In genomic region chrX:139931646-139932076, GRCh38 we compare ENCODE assay signal across 8 cellular contexts. TPM values are rescaled to one million over a fixed set of nuclear protein-coding genes. Genes with fewer than 3 reads are reported as not detected.
A peak's percentile ranks its signal among the peaks of the same experiment; 100 is the strongest.
DNase-seq lines count a peak whose midpoint lies in the region; ATAC-seq, FAIRE-seq and TF ChIP-seq lines count a peak whose summit lies in the region.

No MANE protein-coding gene starts in this region.

- H3K79me2 ChIP-seq in GM12878 (ENCODE audit: control insufficient read depth, insufficient read depth, low read length) = peaks cover 53% of the 10 kb centered on the region

- RAD21 ChIA-PET in GM12878 (lab: Charles Lee; ENCODE audit: unreplicated experiment) = interaction anchor here (0.9 to 1.1 kb wide), 2 partner anchors 14 to 101 kb away, joined by 3 to 4 read pairs; no protein-coding TSS in a partner anchor

- SMC1A ChIA-PET in GM12878 (lab: Charles Lee; ENCODE audit: uncharacterized antibody, unreplicated experiment) = interaction anchor here (0.9 to 2.5 kb wide), 2 partner anchors 39 to 193 kb away, joined by 3 to 9 read pairs; no protein-coding TSS in a partner anchor

- no peak overlapping the region; the same call in 1 of the 2 replicates for H2AFZ ChIP-seq in GM12878 (ENCODE audit: control insufficient read depth, low read depth, low read length)

- no peaks in the 10 kb centered on the region for H3K36me3 Mint-ChIP-seq in memory B cell

- H3K4me3 Mint-ChIP-seq in memory B cell = peak overlapping the region; percentile 84

- no peak for TF ChIP-seq RAD21 in GM12878 (IDR thresholded peaks at IDR 0.05; ENCODE audit: insufficient read depth, low read depth, low read length)

- DNase-seq in Right ventricle myocardium inferior (ENCODE audit: missing footprints) (peak; percentile 61), left ventricle myocardium superior (no peak), GM12878 (ENCODE audit: low read depth, low spot score) (no peak), memory B cell (ENCODE audit: low spot score in 2 of 2) (no peak), NCI-H526 treated with DMSO at 0.1 percent for 48 hours (lab: John Stamatoyannopoulos, UW) (no peak), NCI-H2107 (lab: John Stamatoyannopoulos, UW) (no peak)
- no peak for DNase-seq in activated effector memory CD4-positive, alpha-beta T cell treated with anti-CD3 and anti-CD28 coated beads, Interleukin-2, amount 50 U/mL, for 16 hours

- ATAC-seq in Right ventricle myocardium inferior = no peak
- no peak for ATAC-seq in left ventricle myocardium superior
- ATAC-seq in GM12878 = no peak
- no peak for ATAC-seq in memory B cell (ENCODE audit: low read depth)

- 37% methylated on average over 27 of the region's 33 CpGs for WGBS in GM12878 (ENCODE audit: insufficient coverage, insufficient replicate concordance, low lambda C conversion rate, missing lambda C conversion rate)
- WGBS in urinary bladder = under 1% methylated on average over 33 of the region's 33 CpGs

- no TSS peak for BruUV-seq in GM12878 (replicated peaks; lab: Mats Ljungman, UMichigan)

- intact Hi-C loops in Right ventricle myocardium inferior (cut with DNase I) (loop anchor here (2.0 kb wide), 1 partner anchor 103 kb away; no protein-coding TSS in a partner anchor), left ventricle myocardium superior (cut with micrococcal nuclease) (no loop called here), GM12878 (cut with micrococcal nuclease; ENCODE audit: unreplicated experiment) (loop anchor here (5.0 to 10.0 kb wide), 5 partner anchors 39 to 379 kb away; no protein-coding TSS in a partner anchor)

- no peaks in the 10 kb centered on the region for H3K36me3 ChIP-seq in GM12878 (ENCODE audit: control insufficient read depth in 2 of 2, insufficient read depth in 2 of 2, low read length in 1 of 2)
- no peaks in the 10 kb centered on the region for H3K36me3 ChIP-seq in urinary bladder (ENCODE audit: insufficient read depth)

- no peaks in the 10 kb centered on the region for H3K27me3 ChIP-seq in GM12878 (replicated peaks in 1 of 2; ENCODE audit: control insufficient read depth in 2 of 2, insufficient read depth in 2 of 2, low read length in 1 of 2)

- in situ Hi-C loops in GM12878 (cut with MboI) = loop anchor here (10.0 kb wide), 1 partner anchor 377 kb away; no protein-coding TSS in a partner anchor

- no peaks in the 10 kb centered on the region for H3K9me3 Mint-ChIP-seq in memory B cell

- no peaks in the 10 kb centered on the region for H3K27me3 Mint-ChIP-seq in memory B cell

- H3K27ac ChIP-seq in GM12878 (ENCODE audit: control insufficient read depth, insufficient read depth) (peak overlapping the region; percentile 50), urinary bladder (ENCODE audit: low read depth) (no peak overlapping the region)

- H3K4me1 ChIP-seq in GM12878 (ENCODE audit: control insufficient read depth, insufficient read depth, low read length) = no peaks in the 10 kb centered on the region
- no peaks in the 10 kb centered on the region for H3K4me1 ChIP-seq in urinary bladder (ENCODE audit: insufficient read depth)

- H4K20me1 ChIP-seq in GM12878 (ENCODE audit: control insufficient read depth, insufficient read depth) = no peaks in the 10 kb centered on the region

- peaks cover 7% of the 10 kb centered on the region for H3K4me1 Mint-ChIP-seq in memory B cell

- H3K9ac ChIP-seq in GM12878 (ENCODE audit: control insufficient read depth, insufficient read depth, low read length) = peak overlapping the region; percentile 45

- no peak overlapping the region for H3K27ac Mint-ChIP-seq in memory B cell

- no peak for TF ChIP-seq POLR2A in GM12878 (IDR thresholded peaks at IDR 0.05; ENCODE audit: low read depth, low read length)

- no peaks in the 10 kb centered on the region for H3K9me3 ChIP-seq in GM12878 (replicated peaks; ENCODE audit: control insufficient read depth, insufficient read depth, low read length)

- POLR2A ChIA-PET in GM12878 (lab: Charles Lee) = interaction anchor here (0.7 kb wide), 1 partner anchor 138 kb away, joined by 3 read pairs; no protein-coding TSS in a partner anchor

- FAIRE-seq in GM12878 (lab: Jason Lieb, UNC) = no peak

- TF ChIP-seq CTCF in GM12878 (IDR thresholded peaks at IDR 0.05 in 2 of 3, conservative IDR thresholded peaks at IDR 0.05 in 1 of 3; ENCODE audit: control insufficient read depth in 2 of 3, extremely low read depth in 1 of 3, insufficient read depth in 1 of 3, low read depth in 3 of 3, low read length in 3 of 3) = no peak

- H3K4me2 ChIP-seq in GM12878 (ENCODE audit: control insufficient read depth, insufficient read depth) = peak overlapping the region; percentile 77; the same call in 1 of the 2 replicates

- no peak for TF ChIP-seq EP300 in GM12878 (IDR thresholded peaks at IDR 0.05; ENCODE audit: borderline replicate concordance in 1 of 2, control insufficient read depth in 1 of 2, low read depth in 2 of 2, low read length in 2 of 2)

- H3K4me3 ChIP-seq in GM12878 (peak overlapping the region; percentile 79), urinary bladder (ENCODE audit: low read depth, low read length) (peak overlapping the region; percentile 91)

- CTCF ChIA-PET in GM12878 (lab: Yijun Ruan, JAX) = interaction anchor here (0.6 kb wide), 1 partner anchor 521 kb away, joined by 3 read pairs; no protein-coding TSS in a partner anchor

TF ChIP-seq in GM12878, 131 proteins besides CTCF, POLR2A, EP300 and RAD21:
- no peak for TF ChIP-seq CREB1 (IDR thresholded peaks at IDR 0.05; ENCODE audit: low read depth)
- no peak for TF ChIP-seq SKIL (IDR thresholded peaks at IDR 0.05; ENCODE audit: low read depth, poor library complexity, severe bottlenecking)

RNA-seq across cellular contexts. Expression of gene ATP11C, which starts 1.2 kb away (rescaled TPM):
- total RNA-seq in Right ventricle myocardium inferior = 6.0 TPM
- 3.2 TPM for total RNA-seq in left ventricle myocardium superior
- 74.3 and 78.5 TPM in 2 replicates for total RNA-seq in GM12878 (2013; cell fraction: nucleolus; rRNA removed)
- total RNA-seq in GM12878 (2014; rRNA removed) = 41.4 and 52.4 TPM in 2 replicates
- total RNA-seq in GM12878 (2014; rRNA removed; fragmentation: Illumina TruSeq; extraction: Trizol) = 43.9 and 44.0 TPM in 2 replicates
- total RNA-seq in GM12878 (2021) = 30.5 and 31.5 TPM in 2 replicates
- polyA plus RNA-seq in GM12878 (2011; ENCODE audit: low read depth) = 10.2 TPM
- polyA plus RNA-seq in GM12878 (2011; rRNA removed) = 36.6 and 57.4 TPM in 2 replicates
- 10.2 and 12.1 TPM in 2 replicates for polyA plus RNA-seq in GM12878 (2011; cell fraction: cytosol; rRNA removed)
- polyA plus RNA-seq in GM12878 (2011; cell fraction: nucleus; rRNA removed) = 24.0 and 24.8 TPM in 2 replicates
- polyA plus RNA-seq in GM12878 (2012) = 16.2 and 18.6 TPM in 2 replicates
- polyA plus RNA-seq in GM12878 (2014; fragmentation: Illumina TruSeq; extraction: Trizol) = 29.1 and 38.2 TPM in 2 replicates
- polyA plus RNA-seq in GM12878 (2014; fragmentation: Nextera tagmentation; extraction: Ambion mirVana) = 10 to 100 TPM; 16.2 to 19.1 TPM
- 20.4 and 22.0 TPM in 2 replicates for polyA plus RNA-seq in GM12878 (2014; rRNA removed)
- 10 to 100 TPM; 16.4 to 18.2 TPM for polyA plus RNA-seq in GM12878 (2016; fragmentation: Nextera tagmentation; extraction: Ambion mirVana)
- 29.5 and 42.8 TPM in 2 replicates for polyA minus RNA-seq in GM12878 (2011; rRNA and poly(A)+ RNA removed)
- 20.7 and 25.9 TPM in 2 replicates for polyA minus RNA-seq in GM12878 (2011; cell fraction: cytosol; rRNA and poly(A)+ RNA removed)
- 44.0 and 51.5 TPM in 2 replicates for polyA minus RNA-seq in GM12878 (2011; cell fraction: nucleus; rRNA and poly(A)+ RNA removed)
- total RNA-seq in urinary bladder = 69.2 TPM
- polyA plus RNA-seq in urinary bladder = 19.3 TPM

RNA-seq across cellular contexts. Expression of gene CXorf66, which starts 33.7 kb away (rescaled TPM):
- not detected for total RNA-seq in Right ventricle myocardium inferior
- total RNA-seq in left ventricle myocardium superior = not detected
- total RNA-seq in GM12878 (2013; cell fraction: nucleolus; rRNA removed) = not detected in 2 replicates
- total RNA-seq in GM12878 (2014; rRNA removed) = not detected in 2 replicates
- not detected in 2 replicates for total RNA-seq in GM12878 (2014; rRNA removed; fragmentation: Illumina TruSeq; extraction: Trizol)
- total RNA-seq in GM12878 (2021) = not detected in 2 replicates
- not detected for polyA plus RNA-seq in GM12878 (2011; ENCODE audit: low read depth)
- not detected in 2 replicates for polyA plus RNA-seq in GM12878 (2011; rRNA removed)
- polyA plus RNA-seq in GM12878 (2011; cell fraction: cytosol; rRNA removed) = not detected in 2 replicates
- not detected in 2 replicates for polyA plus RNA-seq in GM12878 (2011; cell fraction: nucleus; rRNA removed)
- polyA plus RNA-seq in GM12878 (2012) = not detected in 2 replicates
- polyA plus RNA-seq in GM12878 (2014; fragmentation: Illumina TruSeq; extraction: Trizol) = not detected in 2 replicates
- not detected for polyA plus RNA-seq in GM12878 (2014; fragmentation: Nextera tagmentation; extraction: Ambion mirVana)
- polyA plus RNA-seq in GM12878 (2014; rRNA removed) = not detected in 2 replicates
- not detected for polyA plus RNA-seq in GM12878 (2016; fragmentation: Nextera tagmentation; extraction: Ambion mirVana)
- polyA minus RNA-seq in GM12878 (2011; rRNA and poly(A)+ RNA removed) = not detected in 2 replicates
- not detected in 2 replicates for polyA minus RNA-seq in GM12878 (2011; cell fraction: cytosol; rRNA and poly(A)+ RNA removed)
- polyA minus RNA-seq in GM12878 (2011; cell fraction: nucleus; rRNA and poly(A)+ RNA removed) = not detected in 2 replicates
- total RNA-seq in urinary bladder = not detected
- not detected for polyA plus RNA-seq in urinary bladder
